ENCODE assay signal across 11 cellular contexts in genomic region chr9:111891910-111892499, GRCh38. TPM values are rescaled to one million over a fixed set of nuclear protein-coding genes. Genes with fewer than 3 reads are reported as not detected.
A peak's percentile ranks its signal among the peaks of the same experiment; 100 is the strongest.
DNase-seq lines count a peak whose midpoint lies in the region; ATAC-seq and TF ChIP-seq lines count a peak whose summit lies in the region.
"Had no signal": no experiment of that assay in that cellular context is flagged by ENCODE, and none has a peak within 500 bp of the region (broad histone marks: within the 10 kb centered on the region; RNA-seq: fewer than 3 reads in every experiment).

No MANE protein-coding gene starts in this region.

- H3K27me3 ChIP-seq in CD8-positive, alpha-beta memory T cell (ENCODE audit: insufficient read depth, low read length, poor library complexity, severe bottlenecking), result no peaks in the 10 kb centered on the region
- H3K27me3 ChIP-seq in RWPE2 (ENCODE audit: insufficient read depth, poor library complexity, severe bottlenecking) (no peaks in the 10 kb centered on the region), lower lobe of right lung (ENCODE audit: low read depth) (no peaks in the 10 kb centered on the region), neuronal stem cell (ENCODE audit: control insufficient read depth in 3 of 3, insufficient read depth in 3 of 3, low read depth in 1 of 3, low read length in 3 of 3) (no peaks in the 10 kb centered on the region)

- H3K4ac ChIP-seq in neuronal stem cell (ENCODE audit: low read length), result no peak overlapping the region

- peaks cover 21% of the 10 kb centered on the region for H3K4me1 ChIP-seq in CD8-positive, alpha-beta memory T cell (ENCODE audit: insufficient read depth, low read length)
- H3K4me1 ChIP-seq in HEK293 (ENCODE audit: control insufficient read depth, insufficient read depth, low read length), result no peaks in the 10 kb centered on the region
- peaks cover 14% of the 10 kb centered on the region for H3K4me1 ChIP-seq in RWPE2 (ENCODE audit: insufficient read depth, poor library complexity, severe bottlenecking)
- peaks cover 19% of the 10 kb centered on the region for H3K4me1 ChIP-seq in lower lobe of right lung
- H3K4me1 ChIP-seq in neuronal stem cell (ENCODE audit: control insufficient read depth in 2 of 2, insufficient read depth in 1 of 2, low read depth in 1 of 2, low read length in 2 of 2), result no peaks in the 10 kb centered on the region

- H3K4me1 Mint-ChIP-seq in CD8-positive, alpha-beta memory T cell, result peaks cover 20 to 35% (median 21%) of the 10 kb centered on the region in 3 donors

- intact Hi-C loops in lower lobe of right lung (cut with DNase I), result no loop called here

- H4K8ac ChIP-seq in neuronal stem cell (ENCODE audit: low read depth, low read length), result no peak overlapping the region

- no peaks in the 10 kb centered on the region for H3K27me3 Mint-ChIP-seq in CD8-positive, alpha-beta memory T cell

- H3K4me3 Mint-ChIP-seq in CD8-positive, alpha-beta memory T cell, result peak overlapping the region in 4 of 7 donors; percentile 7 to 45 (median 26)

- CTCF ChIA-PET in CD8-positive, alpha-beta memory T cell (lab: Charles Lee), result no interaction called here
- CTCF ChIA-PET in HEK293 (lab: Yijun Ruan, JAX), result interaction anchor here (0.8 to 1.1 kb wide), 2 partner anchors 133 to 192 kb away, joined by 3 to 5 read pairs; no protein-coding TSS in a partner anchor

- no peak overlapping the region for H3K18ac ChIP-seq in neuronal stem cell (ENCODE audit: low read length)

- H2BK12ac ChIP-seq in neuronal stem cell (ENCODE audit: low read length), result no peak overlapping the region

- H3K23ac ChIP-seq in neuronal stem cell (ENCODE audit: low read depth, low read length, poor library complexity), result no peak overlapping the region

- TF ChIP-seq CTCF in HEK293 (tag by site-specific recombination; IDR thresholded peaks at IDR 0.05) (no peak), RWPE2 (IDR thresholded peaks at IDR 0.05; ENCODE audit: poor library complexity, severe bottlenecking) (no peak), lower lobe of right lung (IDR thresholded peaks at IDR 0.05) (no peak)

- no peak overlapping the region for H3K9ac ChIP-seq in neuronal stem cell (ENCODE audit: low read depth, low read length, poor library complexity)

- peak overlapping the region in 3 of 8 donors; percentile 4 to 68 (median 57) for H3K27ac Mint-ChIP-seq in CD8-positive, alpha-beta memory T cell

- no peaks in the 10 kb centered on the region for H3K9me3 Mint-ChIP-seq in CD8-positive, alpha-beta memory T cell
- H3K9me3 Mint-ChIP-seq: brain had no signal

- ATAC-seq in RWPE2 (ENCODE audit: low read depth) (0 out of 3 replicates have a peak, but pooled peaks have one; percentile 37), lower lobe of right lung (no peak), GM19351 (IDR thresholded peaks at IDR 0.05; ENCODE audit: unreplicated experiment) (no peak)

- peak in 2 of 5 donors; percentile 38 for DNase-seq in CD8-positive, alpha-beta memory T cell
- DNase-seq in RWPE2 (ENCODE audit: low spot score) (no peak), lower lobe of right lung (peak; percentile 48), Ammon's horn (ENCODE audit: low spot score) (no peak), NCI-H345 (lab: John Stamatoyannopoulos, UW) (no peak), neuronal stem cell (ENCODE audit: low spot score) (no peak)
- DNase-seq: DND-41, NCI-H774 had no signal

- no peak overlapping the region for H2AFZ ChIP-seq in neuronal stem cell (ENCODE audit: low read length)

- H3K36me3 ChIP-seq in CD8-positive, alpha-beta memory T cell (ENCODE audit: insufficient read depth, low read length), result no peaks in the 10 kb centered on the region
- no peaks in the 10 kb centered on the region for H3K36me3 ChIP-seq in HEK293 (ENCODE audit: control insufficient read depth in 2 of 2, insufficient read depth in 1 of 2, low read length in 2 of 2)
- H3K36me3 ChIP-seq in RWPE2 (ENCODE audit: low read depth), result no peaks in the 10 kb centered on the region
- H3K36me3 ChIP-seq in lower lobe of right lung, result no peaks in the 10 kb centered on the region
- peaks cover 0 to 2% of the 10 kb centered on the region in 2 donors for H3K36me3 ChIP-seq in neuronal stem cell (replicated peaks in 1 of 2; ENCODE audit: control insufficient read depth in 2 of 2, insufficient read depth in 2 of 2, low read length in 2 of 2)

- no peak overlapping the region for H3K4me3 ChIP-seq in CD8-positive, alpha-beta memory T cell (ENCODE audit: low read length)
- H3K4me3 ChIP-seq in HEK293 (ENCODE audit: low read depth, low read length) (no peak overlapping the region), RWPE2 (ENCODE audit: severe bottlenecking) (no peak overlapping the region), lower lobe of right lung (no peak overlapping the region), neuronal stem cell (ENCODE audit: low read length in 2 of 2) (no peak overlapping the region)

- H2BK15ac ChIP-seq in neuronal stem cell (ENCODE audit: low read length), result no peak overlapping the region

- H2BK120ac ChIP-seq in neuronal stem cell (ENCODE audit: low read depth, low read length), result no peak overlapping the region

- H2BK5ac ChIP-seq in neuronal stem cell (ENCODE audit: low read length), result no peak overlapping the region

- POLR2A ChIA-PET in CD8-positive, alpha-beta memory T cell (lab: Charles Lee), result no interaction called here
- POLR2A ChIA-PET in HEK293 (lab: Yijun Ruan, JAX), result interaction anchor here (0.5 to 0.6 kb wide), 2 partner anchors 18 to 1092 kb away, joined by 3 read pairs; no protein-coding TSS in a partner anchor

- H2AK5ac ChIP-seq in neuronal stem cell (ENCODE audit: low read depth, low read length), result no peak overlapping the region

- H3K14ac ChIP-seq in neuronal stem cell (ENCODE audit: low read length), result no peak overlapping the region

- peaks cover 3% of the 10 kb centered on the region for H3K79me1 ChIP-seq in neuronal stem cell (ENCODE audit: low read depth, low read length)

- no peak overlapping the region for H3K4me2 ChIP-seq in neuronal stem cell (ENCODE audit: insufficient read depth, low read length, poor library complexity, severe bottlenecking)

- H3K27ac ChIP-seq in CD8-positive, alpha-beta memory T cell (ENCODE audit: low read depth, low read length), result no peak overlapping the region
- H3K27ac ChIP-seq in HEK293 (ENCODE audit: extremely low read depth, low read depth, low read length) (no peak overlapping the region), RWPE2 (ENCODE audit: poor library complexity, severe bottlenecking) (no peak overlapping the region), lower lobe of right lung (no peak overlapping the region), neuronal stem cell (replicated peaks; ENCODE audit: low read length) (no peak overlapping the region)

- H3K9me3 ChIP-seq in CD8-positive, alpha-beta memory T cell (ENCODE audit: low read length), result no peaks in the 10 kb centered on the region
- H3K9me3 ChIP-seq in HEK293 (ENCODE audit: control insufficient read depth, insufficient read depth, low read depth, low read length) (no peaks in the 10 kb centered on the region), RWPE2 (ENCODE audit: severe bottlenecking) (no peaks in the 10 kb centered on the region), lower lobe of right lung (no peaks in the 10 kb centered on the region), neuronal stem cell (replicated peaks in 1 of 2; ENCODE audit: control insufficient read depth in 2 of 2, insufficient read depth in 1 of 2, low read depth in 1 of 2, low read length in 2 of 2) (peaks cover 0 to 3% of the 10 kb centered on the region in 2 donors)

- H4K91ac ChIP-seq in neuronal stem cell (ENCODE audit: low read depth, low read length, poor library complexity), result no peak overlapping the region

- no CpG with 5 or more reads among the region's 11 CpGs for WGBS in neuronal stem cell (ENCODE audit: extremely low coverage in 2 of 2, insufficient read length in 2 of 2, insufficient replicate concordance in 1 of 2), 2 donors

- H3K36me3 Mint-ChIP-seq in CD8-positive, alpha-beta memory T cell, result peaks cover 0 to 3% (median 0%) of the 10 kb centered on the region in 3 donors
- H3K36me3 Mint-ChIP-seq: brain had no signal

TF ChIP-seq in HEK293, 187 proteins besides CTCF, POLR2A, EP300 and RAD21:
- TF ChIP-seq KLF10 (tag by site-specific recombination; IDR thresholded peaks at IDR 0.05) (peak; percentile 32; the same call in 1 of the 2 replicates), ZNF155 (tag by site-specific recombination; IDR thresholded peaks at IDR 0.05) (no peak), ZNF830 (tag by site-specific recombination; IDR thresholded peaks at IDR 0.05; ENCODE audit: low read depth) (no peak), KLF1 (tag by site-specific recombination; IDR thresholded peaks at IDR 0.05) (peak; percentile 83), ZNF488 (tag by site-specific recombination; IDR thresholded peaks at IDR 0.05) (no peak)

RNA-seq across cellular contexts. Expression of gene UGCG, which starts 4.6 kb away (rescaled TPM):
- total RNA-seq in CD8-positive, alpha-beta memory T cell, result 10 to 100 TPM; 20.4 to 23.2 TPM
- polyA plus RNA-seq in CD8-positive, alpha-beta memory T cell, result 13.1 TPM
- 41.3 TPM for total RNA-seq in lower lobe of right lung
- 22.3 TPM for polyA plus RNA-seq in neuronal stem cell (2013, experiment 1 of 2)
- polyA plus RNA-seq in neuronal stem cell (2013, experiment 2 of 2), result 22.8 TPM
